In genomic region chr7:124908258-124908657, GRCh38 we compare ENCODE assay signal across 19 cellular contexts.
"Had no signal": no experiment of that assay in that cellular context is flagged by ENCODE, and none has a peak within 500 bp of the region (broad histone marks: within the 10 kb centered on the region; RNA-seq: fewer than 3 reads in every experiment).

No MANE protein-coding gene starts in this region.

- H3K27me3 ChIP-seq: body of pancreas, gastrocnemius medialis, left lung, sigmoid colon, spleen, upper lobe of right lung had no signal

- ATAC-seq: activated naive CD8-positive, alpha-beta T cell treated with anti-CD3 and anti-CD28 coated beads, Interleukin-2, amount 50 U/mL, for 24 hours; activated T-cell treated with anti-CD3 and anti-CD28 coated beads, Interleukin-2, amount 50 U/mL, for 4 hours; body of pancreas; gastrocnemius medialis; left lung; stimulated activated naive B cell treated with anti-CD40 and anti-IgM and Interleukin-4, amounts not matched to agents 10 μg/mL and 1 μg/mL and 100 μg/mL, for 72 hours; upper lobe of right lung had no signal

- H3K4me3 ChIP-seq: body of pancreas, gastrocnemius medialis, left lung, sigmoid colon, spleen, upper lobe of right lung had no signal

- H3K27ac ChIP-seq: body of pancreas, gastrocnemius medialis, left lung, sigmoid colon, spleen, upper lobe of right lung had no signal

- H3K9me3 ChIP-seq: body of pancreas, gastrocnemius medialis, left lung, sigmoid colon, upper lobe of right lung had no signal

- H3K36me3 ChIP-seq: gastrocnemius medialis, sigmoid colon had no signal

- DNase-seq: activated CD4-positive, alpha-beta T cell treated with anti-CD3 and anti-CD28 coated beads, Interleukin-2, amount 50 U/mL, for 1 hour; activated CD4-positive, CD25-positive, alpha-beta regulatory T cell treated with anti-CD3 and anti-CD28 coated beads, Interleukin-2, amount 50 U/mL, for 72 hours; activated CD8-positive, alpha-beta memory T cell treated with anti-CD3 and anti-CD28 coated beads, Interleukin-2, amount 50 U/mL, for 4 hours; activated naive CD4-positive, alpha-beta T cell treated with anti-CD3 and anti-CD28 coated beads, Interleukin-2, amount 10 ng/mL, durations not matched to agents 7 days and 5 days; activated naive CD8-positive, alpha-beta T cell treated with anti-CD3 and anti-CD28 coated beads, Interleukin-2, amount 50 U/mL, for 24 hours; activated T-cell treated with anti-CD3 and anti-CD28 coated beads, Interleukin-2, amount 50 U/mL, for 4 hours; body of pancreas; caudate nucleus; gastrocnemius medialis; head of caudate nucleus; kidney; left lung; mammary epithelial cell; midbrain; sigmoid colon; spleen; stimulated activated naive B cell treated with anti-CD40 and anti-IgM and Interleukin-4, amounts not matched to agents 10 μg/mL and 1 μg/mL and 100 μg/mL, for 72 hours; upper lobe of right lung had no signal

- FAIRE-seq: colon, kidney had no signal

- H3K4me1 ChIP-seq: body of pancreas, gastrocnemius medialis, left lung, spleen, upper lobe of right lung had no signal
